In the genomic region with DNA sequence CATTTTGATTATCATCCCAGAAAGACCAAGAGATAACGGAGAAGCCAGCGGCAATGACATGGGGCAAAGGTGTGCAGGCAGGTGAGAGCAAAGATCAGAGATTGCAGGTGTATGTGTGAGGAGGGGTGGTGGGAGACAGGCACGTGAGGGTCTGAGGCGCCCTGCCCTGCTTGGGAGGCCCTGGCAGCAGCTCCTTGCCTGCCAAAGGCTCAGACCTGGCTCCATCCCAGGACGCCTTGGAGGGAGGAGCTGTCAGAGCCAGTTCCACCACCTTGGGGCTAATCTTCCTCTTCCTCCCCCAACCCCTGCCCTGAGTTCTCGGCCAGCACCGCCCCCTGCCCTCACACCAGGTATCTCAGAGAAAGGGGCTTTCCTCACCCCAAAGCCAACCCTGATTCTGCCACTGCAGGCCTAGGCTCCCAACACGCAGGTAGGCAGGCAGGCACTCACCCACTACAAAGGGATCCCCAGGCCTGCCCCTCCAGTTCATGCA, we compare ENCODE assay signal across 11 cellular contexts. TPM values are rescaled to one million over a fixed set of nuclear protein-coding genes. Genes with fewer than 3 reads are reported as not detected.
DNase-seq lines count a peak whose midpoint lies in the region; ATAC-seq lines count a peak whose summit lies in the region.
"Had no signal": no experiment of that assay in that cellular context is flagged by ENCODE, and none has a peak within 500 bp of the region (broad histone marks: within the 10 kb centered on the region; RNA-seq: fewer than 3 reads in every experiment).

No MANE protein-coding gene starts in this region.

- peaks cover 37% of the 10 kb centered on the region for H3K4me1 Mint-ChIP-seq in T-helper 2 cell treated with Interferon-gamma antibody and Interleukin-4, amounts not matched to agents 5 μg/mL and 100 μg/mL, for 36 hours (ENCODE audit: low read depth)

- peaks cover 27% of the 10 kb centered on the region for H3K36me3 Mint-ChIP-seq in T-helper 2 cell treated with Interferon-gamma antibody and Interleukin-4, amounts not matched to agents 5 μg/mL and 100 μg/mL, for 36 hours (ENCODE audit: low read depth)
- H3K36me3 Mint-ChIP-seq: stimulated activated naive B cell treated with anti-CD40 and anti-IgM and Interleukin-4, amounts not matched to agents 10 μg/mL and 1 μg/mL and 100 μg/mL, for 72 hours had no signal

- H3K27ac ChIP-seq in esophagus (ENCODE audit: low read depth in 2 of 2, low read length in 1 of 2), result peak overlapping the region; percentile 89 to 95
- H3K27ac ChIP-seq in skin epidermis, result peak overlapping the region; percentile 46 to 94 (median 85)

- H3K36me3 ChIP-seq in esophagus (ENCODE audit: control insufficient read depth in 2 of 2, insufficient read depth in 2 of 2, low read length in 1 of 2), result peaks cover 8 to 36% of the 10 kb centered on the region in 2 donors

- peak overlapping the region; percentile 89 for H3K4me3 Mint-ChIP-seq in T-helper 2 cell treated with Interferon-gamma antibody and Interleukin-4, amounts not matched to agents 5 μg/mL and 100 μg/mL, for 36 hours
- H3K4me3 Mint-ChIP-seq: stimulated activated naive B cell treated with anti-CD40 and anti-IgM and Interleukin-4, amounts not matched to agents 10 μg/mL and 1 μg/mL and 100 μg/mL, for 72 hours had no signal

- H3K4me1 ChIP-seq in esophagus (ENCODE audit: control insufficient read depth in 2 of 2, insufficient read depth in 2 of 2, low read length in 1 of 2), result peaks cover 5 to 35% of the 10 kb centered on the region in 2 donors

- no peak for ATAC-seq in GM21619 (IDR thresholded peaks at IDR 0.05; ENCODE audit: unreplicated experiment)

- 51 to 53% methylated on average over 8 of the region's 8 CpGs for WGBS in esophagus, 2 donors

- H3K27me3 Mint-ChIP-seq in T-helper 2 cell treated with Interferon-gamma antibody and Interleukin-4, amounts not matched to agents 5 μg/mL and 100 μg/mL, for 36 hours (ENCODE audit: low read depth), result peaks cover 2% of the 10 kb centered on the region

- no peaks in the 10 kb centered on the region for H3K27me3 ChIP-seq in esophagus (ENCODE audit: control insufficient read depth in 1 of 2, insufficient read depth in 2 of 2, low read length in 2 of 2)

- no peaks in the 10 kb centered on the region for H3K9me3 ChIP-seq in esophagus (ENCODE audit: control insufficient read depth in 2 of 2, insufficient read depth in 1 of 2, low read depth in 1 of 2, low read length in 1 of 2)

- DNase-seq in HUDEP-2 (lab: John Stamatoyannopoulos, UW; ENCODE audit: unreplicated experiment in 76 of 76), result peak in 43 of 76 experiments; percentile 7 to 62 (median 37)
- DNase-seq in T-helper 2 cell treated with Interferon-gamma antibody and Interleukin-4, amounts not matched to agents 5 μg/mL and 100 μg/mL, for 36 hours (ENCODE audit: low spot score), result no peak
- no peak for DNase-seq in stimulated activated CD4-positive, alpha-beta T cell treated with anti-CD3 and anti-CD28 coated beads, Interleukin-4, amount 100 ng/mL, for 24 hours
- no peak for DNase-seq in GOT3 (lab: John Stamatoyannopoulos, UW)
- DNase-seq in NCI-H1694 treated with DMSO at 0.1 percent for 48 hours (lab: John Stamatoyannopoulos, UW), result no peak
- DNase-seq: EL; kidney glomerular epithelial cell; stimulated activated naive B cell treated with anti-CD40 and anti-IgM and Interleukin-4, amounts not matched to agents 10 μg/mL and 1 μg/mL and 100 μg/mL, for 72 hours had no signal

- H3K4me3 ChIP-seq in esophagus (ENCODE audit: low read depth in 1 of 2, low read length in 2 of 2), result peak overlapping the region; percentile 86 to 88
- peak overlapping the region; percentile 43 to 63 (median 50) for H3K4me3 ChIP-seq in skin epidermis

- peak overlapping the region; percentile 95 for H3K27ac Mint-ChIP-seq in T-helper 2 cell treated with Interferon-gamma antibody and Interleukin-4, amounts not matched to agents 5 μg/mL and 100 μg/mL, for 36 hours
- H3K27ac Mint-ChIP-seq: stimulated activated naive B cell treated with anti-CD40 and anti-IgM and Interleukin-4, amounts not matched to agents 10 μg/mL and 1 μg/mL and 100 μg/mL, for 72 hours had no signal

- no peaks in the 10 kb centered on the region for H3K9me3 Mint-ChIP-seq in T-helper 2 cell treated with Interferon-gamma antibody and Interleukin-4, amounts not matched to agents 5 μg/mL and 100 μg/mL, for 36 hours
- H3K9me3 Mint-ChIP-seq: stimulated activated naive B cell treated with anti-CD40 and anti-IgM and Interleukin-4, amounts not matched to agents 10 μg/mL and 1 μg/mL and 100 μg/mL, for 72 hours had no signal

RNA-seq across cellular contexts. Expression of gene AQP3, which starts 2.0 kb away (rescaled TPM):
- 1,000 to 10,000 TPM in 1 of 2 donors, 100 to 1,000 TPM in 1; 933 to 1,009 TPM for polyA plus RNA-seq in esophagus

RNA-seq across cellular contexts. Expression of gene NOL6, which starts 28.3 kb away (rescaled TPM):
- polyA plus RNA-seq in esophagus, result 10 to 100 TPM; 25.2 to 29.2 TPM

RNA-seq across cellular contexts. Expression of gene AQP7, which starts 43.1 kb away (rescaled TPM):
- 1 to 10 TPM in 1 of 2 donors, under 1 TPM in 1; 0.54 to 2.6 TPM for polyA plus RNA-seq in esophagus

Comparison
In these comparisons a context has a peak if more than half of its experiments do, and no peak if none do; other contexts are left out.
1. DNase-seq: peak in HUDEP-2 (43 of 76); none in T-helper 2 cell treated with Interferon-gamma antibody and Interleukin-4, amounts not matched to agents 5 μg/mL and 100 μg/mL, for 36 hours (single experiment), stimulated activated CD4-positive, alpha-beta T cell treated with anti-CD3 and anti-CD28 coated beads, Interleukin-4, amount 100 ng/mL, for 24 hours (single experiment), GOT3 (single experiment) and NCI-H1694 treated with DMSO at 0.1 percent for 48 hours (single experiment).